Comparison of ENCODE assay signal across 9 cellular contexts in genomic region chr17:18262111-18262510, GRCh38. TPM values are rescaled to one million over a fixed set of nuclear protein-coding genes. Genes with fewer than 3 reads are reported as not detected.
DNase-seq lines count a peak whose midpoint lies in the region; ATAC-seq, FAIRE-seq and TF ChIP-seq lines count a peak whose summit lies in the region.
"Had no signal": no experiment of that assay in that cellular context is flagged by ENCODE, and none has a peak within 500 bp of the region (broad histone marks: within the 10 kb centered on the region; RNA-seq: fewer than 3 reads in every experiment).

No MANE protein-coding gene starts in this region.

- H3K79me2 ChIP-seq in fibroblast of lung (ENCODE audit: control insufficient read depth, insufficient read depth, low read length) = peaks cover 16% of the 10 kb centered on the region

- H3K27me3 ChIP-seq in fibroblast of lung (ENCODE audit: control insufficient read depth, insufficient read depth, low read length) (no peaks in the 10 kb centered on the region), thoracic aorta (replicated peaks; ENCODE audit: insufficient read depth) (no peaks in the 10 kb centered on the region)
- H3K27me3 ChIP-seq: ovary, tibial nerve had no signal

- no peak overlapping the region for H2AFZ ChIP-seq in fibroblast of lung (ENCODE audit: low read length)

- no peak for ATAC-seq in Right ventricle myocardium superior (ENCODE audit: poor library complexity)
- ATAC-seq in left ventricle myocardium superior = no peak
- no peak for ATAC-seq in thoracic aorta (ENCODE audit: insufficient number of reproducible peaks, low FRiP score, low read depth)
- ATAC-seq in HG03457 (IDR thresholded peaks at IDR 0.05; ENCODE audit: unreplicated experiment) = no peak

- H3K4me3 ChIP-seq in fibroblast of lung (replicated peaks in 1 of 4; ENCODE audit: control extremely low read depth in 1 of 4, insufficient read depth in 1 of 4, low read depth in 3 of 4, low read length in 4 of 4) = peak overlapping the region in 1 of 4 experiments; percentile 76
- peak overlapping the region; percentile 85 for H3K4me3 ChIP-seq in thoracic aorta

- H3K36me3 ChIP-seq in fibroblast of lung (ENCODE audit: control insufficient read depth, insufficient read depth, low read length) (peaks cover 15% of the 10 kb centered on the region), thoracic aorta (peaks cover 26% of the 10 kb centered on the region)
- H3K36me3 ChIP-seq: ovary had no signal

- no peaks in the 10 kb centered on the region for H4K20me1 ChIP-seq in fibroblast of lung (ENCODE audit: control insufficient read depth, extremely low read depth, insufficient read depth, low read length)

- H3K9ac ChIP-seq in fibroblast of lung (ENCODE audit: insufficient read depth, low read length) = no peak overlapping the region

- DNase-seq in Right ventricle myocardium superior (peak; percentile 11), left ventricle myocardium superior (no peak), fibroblast of lung (ENCODE audit: low read depth in 2 of 2) (no peak), thoracic aorta (ENCODE audit: low spot score) (no peak), D721Med (ENCODE audit: insufficient read length, low spot score) (no peak)
- DNase-seq: NCI-H187 treated with DMSO at 0.1 percent for 48 hours, ovary had no signal

- peak overlapping the region; percentile 96 for H3K4me2 ChIP-seq in fibroblast of lung (ENCODE audit: extremely low read depth, insufficient read depth, low read length)

- H3K27ac ChIP-seq in fibroblast of lung (ENCODE audit: insufficient read depth, low read length) (peak overlapping the region; percentile 81), thoracic aorta (peak overlapping the region; percentile 96)

- H3K9me3 ChIP-seq in fibroblast of lung (ENCODE audit: control insufficient read depth, insufficient read depth, low read depth, low read length) (no peaks in the 10 kb centered on the region), thoracic aorta (no peaks in the 10 kb centered on the region)
- H3K9me3 ChIP-seq: ovary, tibial nerve had no signal

- no peak for TF ChIP-seq CTCF in fibroblast of lung (conservative IDR thresholded peaks at IDR 0.05 in 1 of 2, IDR thresholded peaks at IDR 0.05 in 1 of 2; ENCODE audit: low read depth in 1 of 2, low read length in 2 of 2)
- no peak for TF ChIP-seq CTCF in thoracic aorta (IDR thresholded peaks at IDR 0.05)
- no peak for TF ChIP-seq CTCF in D721Med (IDR thresholded peaks at IDR 0.05; ENCODE audit: insufficient read depth, missing control alignments)

- FAIRE-seq in D721Med (lab: Jason Lieb, UNC) = no peak

- intact Hi-C loops in Right ventricle myocardium superior (cut with DNase I) = no loop called here
- intact Hi-C loops in left ventricle myocardium superior (cut with micrococcal nuclease) = no loop called here

- peaks cover 22% of the 10 kb centered on the region for H3K4me1 ChIP-seq in fibroblast of lung (ENCODE audit: control insufficient read depth, extremely low read depth, insufficient read depth, low read length)
- H3K4me1 ChIP-seq in thoracic aorta (ENCODE audit: control insufficient read depth in 1 of 2, low read depth in 2 of 2) = peaks cover 20 to 37% of the 10 kb centered on the region in 2 donors

RNA-seq across cellular contexts. Expression of gene MIEF2, which starts 1.6 kb away (rescaled TPM):
- total RNA-seq in Right ventricle myocardium superior (32.7 TPM), left ventricle myocardium superior (32.2 TPM), fibroblast of lung (13.1 and 16.2 TPM in 2 replicates), thoracic aorta (10 to 100 TPM; 31.7 to 33.8 TPM)
- polyA plus RNA-seq in fibroblast of lung = 3.9 and 4.2 TPM in 2 replicates
- 6.7 and 7.9 TPM in 2 replicates for polyA plus RNA-seq in fibroblast of lung (2012)
- 6.9 and 7.3 TPM in 2 replicates for polyA minus RNA-seq in fibroblast of lung (ENCODE audit: low replicate concordance)

RNA-seq across cellular contexts. Expression of gene FLII, which starts 3.6 kb away (rescaled TPM):
- total RNA-seq in Right ventricle myocardium superior (269 TPM), left ventricle myocardium superior (292 TPM), fibroblast of lung (284 and 395 TPM in 2 replicates), thoracic aorta (100 to 1,000 TPM; 309 to 312 TPM)
- polyA plus RNA-seq in fibroblast of lung = 199 and 313 TPM in 2 replicates
- 223 and 352 TPM in 2 replicates for polyA plus RNA-seq in fibroblast of lung (2012)
- polyA minus RNA-seq in fibroblast of lung (ENCODE audit: low replicate concordance) = 521 and 754 TPM in 2 replicates

RNA-seq across cellular contexts. Expression of gene LLGL1, which starts 36.7 kb away (rescaled TPM):
- total RNA-seq in Right ventricle myocardium superior = 7.9 TPM
- 9.0 TPM for total RNA-seq in left ventricle myocardium superior
- 25.4 and 32.2 TPM in 2 replicates for total RNA-seq in fibroblast of lung
- polyA plus RNA-seq in fibroblast of lung = 15.1 and 21.1 TPM in 2 replicates
- polyA plus RNA-seq in fibroblast of lung (2012) = 19.6 and 25.9 TPM in 2 replicates
- 45.1 and 47.2 TPM in 2 replicates for polyA minus RNA-seq in fibroblast of lung (ENCODE audit: low replicate concordance)
- total RNA-seq in thoracic aorta = 10 to 100 TPM; 17.1 to 30.3 TPM

RNA-seq across cellular contexts. Expression of gene TOP3A, which starts 52.7 kb away (rescaled TPM):
- total RNA-seq in Right ventricle myocardium superior (8.1 TPM), left ventricle myocardium superior (10.3 TPM), fibroblast of lung (15.4 and 16.5 TPM in 2 replicates), thoracic aorta (10 to 100 TPM; 33.4 to 54.6 TPM)
- polyA plus RNA-seq in fibroblast of lung = 12.7 and 17.5 TPM in 2 replicates
- polyA plus RNA-seq in fibroblast of lung (2012) = 12.3 and 14.3 TPM in 2 replicates
- 12.8 and 99.9 TPM in 2 replicates for polyA minus RNA-seq in fibroblast of lung (ENCODE audit: low replicate concordance)

RNA-seq across cellular contexts. Expression of gene SMCR8, which starts 53.0 kb away (rescaled TPM):
- total RNA-seq in Right ventricle myocardium superior (11.5 TPM), left ventricle myocardium superior (13.1 TPM), fibroblast of lung (17.2 and 19.5 TPM in 2 replicates), thoracic aorta (10 to 100 TPM; 12.6 to 21.5 TPM)
- polyA plus RNA-seq in fibroblast of lung = 8.6 and 10.8 TPM in 2 replicates
- 7.9 and 8.4 TPM in 2 replicates for polyA plus RNA-seq in fibroblast of lung (2012)
- 31.9 and 37.5 TPM in 2 replicates for polyA minus RNA-seq in fibroblast of lung (ENCODE audit: low replicate concordance)
